In genomic region chr16:57774886-57775285, GRCh38 we compare ENCODE assay signal across 19 cellular contexts.
"Had no signal": no experiment of that assay in that cellular context is flagged by ENCODE, and none has a peak within 500 bp of the region (broad histone marks: within the 10 kb centered on the region; RNA-seq: fewer than 3 reads in every experiment).

No MANE protein-coding gene starts in this region.

- ATAC-seq: foreskin keratinocyte; natural killer cell treated with Interleukin-12 subunit alpha and Interleukin-12 subunit beta and Interleukin-15 and Interleukin-18, amount 100 ng/mL, for 72 hours; T-helper 17 cell had no signal

- H3K9me3 ChIP-seq: left ventricle myocardium inferior, right lobe of liver, stomach, suprapubic skin, transverse colon had no signal

- H3K4me3 Mint-ChIP-seq: activated CD4-positive, alpha-beta memory T cell treated with anti-CD3 and anti-CD28 coated beads for 36 hours; brain; immature natural killer cell; natural killer cell treated with Interleukin-12 subunit alpha and Interleukin-12 subunit beta and Interleukin-15 and Interleukin-18, amount 100 ng/mL, for 72 hours; stimulated activated effector memory CD8-positive, alpha-beta T cell treated with anti-CD3 and anti-CD28 coated beads, Interleukin-12 subunit alpha, Interleukin-12 subunit beta, amount 100 ng/mL, for 72 hours; T-helper 17 cell had no signal

- H3K27me3 Mint-ChIP-seq: activated CD4-positive, alpha-beta memory T cell treated with anti-CD3 and anti-CD28 coated beads for 36 hours; natural killer cell treated with Interleukin-12 subunit alpha and Interleukin-12 subunit beta and Interleukin-15 and Interleukin-18, amount 100 ng/mL, for 72 hours had no signal

- H3K4me3 ChIP-seq: left ventricle myocardium inferior, right lobe of liver, skin epidermis, stomach, suprapubic skin, transverse colon had no signal

- H3K9me3 Mint-ChIP-seq: activated CD4-positive, alpha-beta memory T cell treated with anti-CD3 and anti-CD28 coated beads for 36 hours; immature natural killer cell; natural killer cell treated with Interleukin-12 subunit alpha and Interleukin-12 subunit beta and Interleukin-15 and Interleukin-18, amount 100 ng/mL, for 72 hours; stimulated activated effector memory CD8-positive, alpha-beta T cell treated with anti-CD3 and anti-CD28 coated beads, Interleukin-12 subunit alpha, Interleukin-12 subunit beta, amount 100 ng/mL, for 72 hours had no signal

- H3K4me1 Mint-ChIP-seq: immature natural killer cell; stimulated activated effector memory CD8-positive, alpha-beta T cell treated with anti-CD3 and anti-CD28 coated beads, Interleukin-12 subunit alpha, Interleukin-12 subunit beta, amount 100 ng/mL, for 72 hours had no signal

- H3K36me3 Mint-ChIP-seq: activated CD4-positive, alpha-beta memory T cell treated with anti-CD3 and anti-CD28 coated beads for 36 hours; natural killer cell treated with Interleukin-12 subunit alpha and Interleukin-12 subunit beta and Interleukin-15 and Interleukin-18, amount 100 ng/mL, for 72 hours; stimulated activated effector memory CD8-positive, alpha-beta T cell treated with anti-CD3 and anti-CD28 coated beads, Interleukin-12 subunit alpha, Interleukin-12 subunit beta, amount 100 ng/mL, for 72 hours had no signal

- H3K27ac ChIP-seq: foreskin keratinocyte, left ventricle myocardium inferior, right lobe of liver, skin epidermis, stomach, suprapubic skin, transverse colon had no signal

- H3K4me1 ChIP-seq: foreskin keratinocyte, right lobe of liver, stomach, suprapubic skin, transverse colon had no signal

- H3K27me3 ChIP-seq: foreskin keratinocyte, right lobe of liver, stomach, suprapubic skin, transverse colon had no signal

- H3K27ac Mint-ChIP-seq: activated CD4-positive, alpha-beta memory T cell treated with anti-CD3 and anti-CD28 coated beads for 36 hours; immature natural killer cell; natural killer cell treated with Interleukin-12 subunit alpha and Interleukin-12 subunit beta and Interleukin-15 and Interleukin-18, amount 100 ng/mL, for 72 hours; stimulated activated effector memory CD8-positive, alpha-beta T cell treated with anti-CD3 and anti-CD28 coated beads, Interleukin-12 subunit alpha, Interleukin-12 subunit beta, amount 100 ng/mL, for 72 hours; T-helper 17 cell had no signal

- H3K36me3 ChIP-seq: transverse colon had no signal

- DNase-seq: activated CD4-positive, alpha-beta memory T cell treated with anti-CD3 and anti-CD28 coated beads for 36 hours; activated CD4-positive, alpha-beta T cell treated with anti-CD3 and anti-CD28 coated beads for 48 hours; activated gamma-delta T cell; activated naive CD4-positive, alpha-beta T cell treated with anti-CD3 and anti-CD28 coated beads, Interleukin-2, amount 50 U/mL, for 16 hours; effector CD8-positive, alpha-beta T cell; foreskin keratinocyte; immature natural killer cell; left ventricle myocardium inferior; mammary epithelial cell; right lobe of liver; stimulated activated CD4-positive, alpha-beta T cell treated with anti-CD3 and anti-CD28 coated beads, Interleukin-2, amount 100 ng/mL, for 24 hours; stomach; T-helper 17 cell had no signal
